In genomic region chr1:28983509-28984310, GRCh38 we compare ENCODE assay signal across 2 cellular contexts.
A peak's percentile ranks its signal among the peaks of the same experiment; 100 is the strongest.
TF ChIP-seq lines count a peak whose summit lies in the region.

No MANE protein-coding gene starts in this region.

TF ChIP-seq in H1, 55 proteins besides CTCF, POLR2A, EP300 and RAD21:
- no peak for TF ChIP-seq GTF2F1 (IDR thresholded peaks at IDR 0.05; ENCODE audit: borderline replicate concordance, low read depth, low read length)
- TF ChIP-seq ATF2 (IDR thresholded peaks at IDR 0.05; ENCODE audit: low read length), result no peak
- 0 out of 4 replicates have a peak, but pooled peaks of 1 of the 2 experiments have one; percentile 24 for TF ChIP-seq SIN3A (conservative IDR thresholded peaks at IDR 0.05 in 1 of 2, IDR thresholded peaks at IDR 0.05 in 1 of 2; ENCODE audit: low read depth in 1 of 2, low read length in 2 of 2)
- TF ChIP-seq MAX (IDR thresholded peaks at IDR 0.05), result peak; percentile 60; the same call in 1 of the 2 replicates
- no peak for TF ChIP-seq CBX5 (IDR thresholded peaks at IDR 0.05; ENCODE audit: low read depth, low read length)
- no peak for TF ChIP-seq TAF7 (optimal IDR thresholded peaks at IDR 0.05; ENCODE audit: borderline replicate concordance, low read depth, low read length)
- TF ChIP-seq SIX5 (IDR thresholded peaks at IDR 0.05; ENCODE audit: low read depth, low read length), result no peak
- no peak for TF ChIP-seq CBX8 (IDR thresholded peaks at IDR 0.05; ENCODE audit: borderline replicate concordance, low read depth, low read length)
- no peak for TF ChIP-seq POLR2AphosphoS5 (IDR thresholded peaks at IDR 0.05; ENCODE audit: low read depth, low read length)
- 0 out of 2 replicates have a peak, but pooled peaks have one; percentile 36 for TF ChIP-seq TEAD4 (IDR thresholded peaks at IDR 0.05; ENCODE audit: low read depth, low read length)

TF ChIP-seq in HepG2, 621 proteins besides CTCF, POLR2A, EP300 and RAD21 (continues in another document):
- no peak for TF ChIP-seq ZC3H13 (CRISPR knock-in tag; IDR thresholded peaks at IDR 0.05)
- peak; percentile 46; the same call in 1 of the 2 replicates for TF ChIP-seq ZFP91 (CRISPR knock-in tag; IDR thresholded peaks at IDR 0.05; ENCODE audit: borderline replicate concordance)
- TF ChIP-seq PATZ1 (CRISPR knock-in tag; IDR thresholded peaks at IDR 0.05), result no peak
- TF ChIP-seq ELF1 (CRISPR knock-in tag; IDR thresholded peaks at IDR 0.05), result no peak
- no peak for TF ChIP-seq ZFP62 (CRISPR knock-in tag; IDR thresholded peaks at IDR 0.05)
- TF ChIP-seq E2F2 (CRISPR knock-in tag; IDR thresholded peaks at IDR 0.05; ENCODE audit: borderline replicate concordance), result no peak
- no peak for TF ChIP-seq SYNCRIP (IDR thresholded peaks at IDR 0.05; ENCODE audit: insufficient read depth, low read depth, low read length)
- TF ChIP-seq FOXK2 (IDR thresholded peaks at IDR 0.05), result no peak
- no peak; the same call in 1 of the 2 replicates for TF ChIP-seq ZNF614 (CRISPR knock-in tag; IDR thresholded peaks at IDR 0.05; ENCODE audit: borderline replicate concordance)
- TF ChIP-seq SOX5 (CRISPR knock-in tag; IDR thresholded peaks at IDR 0.05; ENCODE audit: borderline replicate concordance), result no peak
- TF ChIP-seq ZNF660 (CRISPR knock-in tag; IDR thresholded peaks at IDR 0.05; ENCODE audit: borderline replicate concordance, low read depth), result no peak
- TF ChIP-seq ZNF652 (CRISPR knock-in tag; IDR thresholded peaks at IDR 0.05; ENCODE audit: borderline replicate concordance, low read depth), result no peak
- TF ChIP-seq ATAD3A (CRISPR knock-in tag; IDR thresholded peaks at IDR 0.05), result no peak
- TF ChIP-seq ZEB1 (IDR thresholded peaks at IDR 0.05; ENCODE audit: insufficient replicate concordance, low read depth), result no peak
- no peak for TF ChIP-seq ZNF770 (CRISPR knock-in tag; IDR thresholded peaks at IDR 0.05)
- no peak for TF ChIP-seq CCDC6 (CRISPR knock-in tag; IDR thresholded peaks at IDR 0.05)
- no peak for TF ChIP-seq ZNF704 (CRISPR knock-in tag; IDR thresholded peaks at IDR 0.05; ENCODE audit: borderline replicate concordance)
- TF ChIP-seq NR1H2 (CRISPR knock-in tag; IDR thresholded peaks at IDR 0.05; ENCODE audit: borderline replicate concordance, low read depth), result no peak
- TF ChIP-seq LCORL (IDR thresholded peaks at IDR 0.05), result no peak
- TF ChIP-seq LCORL (CRISPR knock-in tag; IDR thresholded peaks at IDR 0.05), result no peak
- no peak for TF ChIP-seq SRSF4 (IDR thresholded peaks at IDR 0.05; ENCODE audit: low read depth, low read length, poor library complexity, severe bottlenecking)
- TF ChIP-seq ZNF790 (CRISPR knock-in tag; IDR thresholded peaks at IDR 0.05; ENCODE audit: borderline replicate concordance), result 0 out of 2 replicates have a peak, but pooled peaks have one; percentile 39
- no peak for TF ChIP-seq ZNF512 (CRISPR knock-in tag; IDR thresholded peaks at IDR 0.05)
- peak; percentile 63 to 80; a peak in 2 of 4 replicates for TF ChIP-seq HMGXB4 (CRISPR knock-in tag; IDR thresholded peaks at IDR 0.05; ENCODE audit: borderline replicate concordance in 1 of 2, low read depth in 1 of 2)
- no peak for TF ChIP-seq GPN1 (CRISPR knock-in tag; IDR thresholded peaks at IDR 0.05; ENCODE audit: borderline replicate concordance)
- TF ChIP-seq HNF4A (CRISPR knock-in tag; IDR thresholded peaks at IDR 0.05), result 0 out of 2 replicates have a peak, but pooled peaks have one; percentile 4
- peak; percentile 65; the same call in 1 of the 2 replicates for TF ChIP-seq DMAP1 (CRISPR knock-in tag; IDR thresholded peaks at IDR 0.05)
- TF ChIP-seq ZNF784 (CRISPR knock-in tag; IDR thresholded peaks at IDR 0.05; ENCODE audit: borderline replicate concordance), result no peak
- 0 out of 2 replicates have a peak, but pooled peaks have one; percentile 14 for TF ChIP-seq PAXIP1 (CRISPR knock-in tag; conservative IDR thresholded peaks at IDR 0.05)
- TF ChIP-seq JUNB (CRISPR knock-in tag; IDR thresholded peaks at IDR 0.05; ENCODE audit: borderline replicate concordance), result no peak
- TF ChIP-seq ATM (IDR thresholded peaks at IDR 0.05; ENCODE audit: borderline replicate concordance), result no peak
- TF ChIP-seq ZC3H4 (CRISPR knock-in tag; IDR thresholded peaks at IDR 0.05; ENCODE audit: borderline replicate concordance), result no peak
- TF ChIP-seq EED (CRISPR knock-in tag; IDR thresholded peaks at IDR 0.05), result no peak
- TF ChIP-seq CAMTA2 (CRISPR knock-in tag; IDR thresholded peaks at IDR 0.05; ENCODE audit: borderline replicate concordance), result no peak
- TF ChIP-seq ZNF292 (CRISPR knock-in tag; IDR thresholded peaks at IDR 0.05; ENCODE audit: borderline replicate concordance, low read depth), result peak; percentile 77; the same call in 1 of the 2 replicates
- TF ChIP-seq ARHGAP35 (CRISPR knock-in tag; IDR thresholded peaks at IDR 0.05; ENCODE audit: borderline replicate concordance), result no peak
- TF ChIP-seq ASH2L (IDR thresholded peaks at IDR 0.05; ENCODE audit: insufficient read length, low read depth, low read length), result peak; percentile 61
- no peak for TF ChIP-seq TEAD2 (CRISPR knock-in tag; IDR thresholded peaks at IDR 0.05)
